Comparison of ENCODE assay signal across 9 cellular contexts in the genomic region with DNA sequence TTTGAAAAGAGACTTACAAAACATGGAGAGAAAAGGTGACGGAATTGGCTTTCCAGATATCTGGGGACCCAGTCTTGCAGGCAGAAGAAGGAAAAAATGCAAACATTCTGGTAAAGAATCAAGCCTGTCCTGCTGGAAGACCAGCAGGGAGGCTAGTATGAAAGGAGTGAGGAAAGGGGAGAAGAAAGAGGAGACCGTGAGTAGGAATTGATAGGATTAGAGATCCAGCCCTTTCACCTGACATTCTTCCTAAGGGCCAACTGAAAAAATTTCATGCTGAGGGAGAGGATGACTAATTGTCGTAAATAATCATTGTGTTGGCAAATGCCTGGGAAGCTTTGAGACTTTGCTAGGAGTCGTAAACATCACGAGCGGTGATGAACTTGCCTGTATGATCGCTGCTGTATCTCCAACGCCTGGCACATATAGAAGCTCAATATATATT. TPM values are rescaled to one million over a fixed set of nuclear protein-coding genes. Genes with fewer than 3 reads are reported as not detected.
DNase-seq lines count a peak whose midpoint lies in the region; ATAC-seq and TF ChIP-seq lines count a peak whose summit lies in the region.
"Had no signal": no experiment of that assay in that cellular context is flagged by ENCODE, and none has a peak within 500 bp of the region (broad histone marks: within the 10 kb centered on the region; RNA-seq: fewer than 3 reads in every experiment).

No MANE protein-coding gene starts in this region.

- H3K9me3 ChIP-seq in CD8-positive, alpha-beta memory T cell (ENCODE audit: low read length), result no peaks in the 10 kb centered on the region
- no peaks in the 10 kb centered on the region for H3K9me3 ChIP-seq in adrenal gland (replicated peaks in 1 of 3)
- no peaks in the 10 kb centered on the region for H3K9me3 ChIP-seq in stomach

- H3K4me3 Mint-ChIP-seq in CD8-positive, alpha-beta memory T cell, result peak overlapping the region in 4 of 7 donors; percentile 8 to 69 (median 38)
- H3K4me3 Mint-ChIP-seq in neural crest cell, result peak overlapping the region; percentile 70

- DNase-seq in CD8-positive, alpha-beta memory T cell, result no peak
- DNase-seq in HEK293T (ENCODE audit: extremely low spot score), result no peak
- peak in 3 of 7 donors; percentile 42 to 48 (median 43) for DNase-seq in adrenal gland
- DNase-seq in neural crest cell (ENCODE audit: low read depth, low spot score), result no peak
- DNase-seq in stomach, result no peak
- no peak for DNase-seq in medulla oblongata (ENCODE audit: extremely low spot score)
- DNase-seq in NCI-H2227 (lab: John Stamatoyannopoulos, UW; ENCODE audit: unreplicated experiment), result no peak
- DNase-seq: NCI-H226 had no signal

- POLR2A ChIA-PET in CD8-positive, alpha-beta memory T cell (lab: Charles Lee), result no interaction called here
- POLR2A ChIA-PET in HEK293T (lab: Yijun Ruan, JAX), result interaction anchor here (1.0 to 1.6 kb wide), 2 partner anchors 10 to 80 kb away, joined by 3 to 6 read pairs; no protein-coding TSS in a partner anchor

- H3K27me3 Mint-ChIP-seq in CD8-positive, alpha-beta memory T cell, result peaks cover 36 to 67% of the 10 kb centered on the region in 2 donors
- peaks cover 53% of the 10 kb centered on the region for H3K27me3 Mint-ChIP-seq in neural crest cell (ENCODE audit: low read depth)

- H3K27ac ChIP-seq in CD8-positive, alpha-beta memory T cell (ENCODE audit: low read depth, low read length), result no peak overlapping the region
- H3K27ac ChIP-seq in adrenal gland (peak overlapping the region in 3 of 5 donors; percentile 30 to 95 (median 95)), stomach (peak overlapping the region in 1 of 5 donors; percentile 95)

- peaks cover 4% of the 10 kb centered on the region for H3K4me1 ChIP-seq in CD8-positive, alpha-beta memory T cell (ENCODE audit: insufficient read depth, low read length)
- H3K4me1 ChIP-seq in adrenal gland (replicated peaks in 1 of 2) (peaks cover 0 to 18% of the 10 kb centered on the region in 2 donors), stomach (peaks cover 9 to 36% (median 20%) of the 10 kb centered on the region in 4 donors)

- WGBS in adrenal gland, 4 donors, result 52 to 64% (median 56%) methylated on average over 8 of the region's 8 CpGs
- 72 to 89% (median 83%) methylated on average over 8 of the region's 8 CpGs for WGBS in stomach, 5 donors

- H3K4me1 Mint-ChIP-seq in CD8-positive, alpha-beta memory T cell, result peaks cover 8 to 13% (median 10%) of the 10 kb centered on the region in 3 donors
- peaks cover 16% of the 10 kb centered on the region for H3K4me1 Mint-ChIP-seq in neural crest cell

- no peak overlapping the region for H3K4me3 ChIP-seq in CD8-positive, alpha-beta memory T cell (ENCODE audit: low read length)
- H3K4me3 ChIP-seq in adrenal gland, result peak overlapping the region in 1 of 4 donors; percentile 57
- H3K4me3 ChIP-seq in stomach, result no peak overlapping the region

- intact Hi-C loops in adrenal gland (cut with DNase I), result no loop called here
- intact Hi-C loops in stomach (cut with DNase I; ENCODE audit: low total_unique reads), result no loop called here

- H3K27me3 ChIP-seq in CD8-positive, alpha-beta memory T cell (ENCODE audit: insufficient read depth, low read length, poor library complexity, severe bottlenecking), result no peaks in the 10 kb centered on the region
- H3K27me3 ChIP-seq in adrenal gland (no peaks in the 10 kb centered on the region), stomach (no peaks in the 10 kb centered on the region)

- H3K9me3 Mint-ChIP-seq in CD8-positive, alpha-beta memory T cell, result no peaks in the 10 kb centered on the region
- no peaks in the 10 kb centered on the region for H3K9me3 Mint-ChIP-seq in neural crest cell

- no peak for TF ChIP-seq EP300 in stomach (IDR thresholded peaks at IDR 0.05)

- ATAC-seq in GM18873 (IDR thresholded peaks at IDR 0.05; ENCODE audit: low FRiP score, unreplicated experiment), result no peak

- H3K36me3 ChIP-seq in CD8-positive, alpha-beta memory T cell (ENCODE audit: insufficient read depth, low read length), result no peaks in the 10 kb centered on the region
- H3K36me3 ChIP-seq in adrenal gland (replicated peaks in 1 of 2), result no peaks in the 10 kb centered on the region
- no peaks in the 10 kb centered on the region for H3K36me3 ChIP-seq in stomach

- H3K36me3 Mint-ChIP-seq in CD8-positive, alpha-beta memory T cell, result no peaks in the 10 kb centered on the region
- H3K36me3 Mint-ChIP-seq in neural crest cell (ENCODE audit: low read depth), result no peaks in the 10 kb centered on the region

- TF ChIP-seq CTCF in adrenal gland (IDR thresholded peaks at IDR 0.05) (no peak), neural crest cell (conservative IDR thresholded peaks at IDR 0.05) (no peak), stomach (IDR thresholded peaks at IDR 0.05) (no peak)

- H3K27ac Mint-ChIP-seq in CD8-positive, alpha-beta memory T cell, result peak overlapping the region in 1 of 8 donors; percentile 15
- H3K27ac Mint-ChIP-seq in neural crest cell (ENCODE audit: unreplicated experiment), result no peak overlapping the region

- peak in 1 of 2 donors; percentile 35 for TF ChIP-seq POLR2A in adrenal gland (IDR thresholded peaks at IDR 0.05)
- no peak for TF ChIP-seq POLR2A in stomach (IDR thresholded peaks at IDR 0.05)

- CTCF ChIA-PET in CD8-positive, alpha-beta memory T cell (lab: Charles Lee), result no interaction called here
- CTCF ChIA-PET in HEK293T (lab: Yijun Ruan, JAX), result no interaction called here

TF ChIP-seq in HEK293T, 16 proteins besides CTCF, POLR2A, EP300 and RAD21:
- TF ChIP-seq SUZ12 (IDR thresholded peaks at IDR 0.05) (no peak), L3MBTL2 (conservative IDR thresholded peaks at IDR 0.05) (no peak)
- TF ChIP-seq, protein P1, sequence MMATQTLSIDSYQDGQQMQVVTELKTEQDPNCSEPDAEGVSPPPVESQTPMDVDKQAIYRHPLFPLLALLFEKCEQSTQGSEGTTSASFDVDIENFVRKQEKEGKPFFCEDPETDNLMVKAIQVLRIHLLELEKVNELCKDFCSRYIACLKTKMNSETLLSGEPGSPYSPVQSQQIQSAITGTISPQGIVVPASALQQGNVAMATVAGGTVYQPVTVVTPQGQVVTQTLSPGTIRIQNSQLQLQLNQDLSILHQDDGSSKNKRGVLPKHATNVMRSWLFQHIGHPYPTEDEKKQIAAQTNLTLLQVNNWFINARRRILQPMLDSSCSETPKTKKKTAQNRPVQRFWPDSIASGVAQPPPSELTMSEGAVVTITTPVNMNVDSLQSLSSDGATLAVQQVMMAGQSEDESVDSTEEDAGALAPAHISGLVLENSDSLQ (IDR thresholded peaks at IDR 0.05), result peak; percentile 55; the same call in 1 of the 2 replicates

RNA-seq across cellular contexts. Expression of a gene that starts 12.1 kb away (rescaled TPM):
- not detected for total RNA-seq in CD8-positive, alpha-beta memory T cell
- polyA plus RNA-seq in CD8-positive, alpha-beta memory T cell, result not detected
- total RNA-seq in adrenal gland (10 to 100 TPM in 7 of 8 donors, 1 to 10 TPM in 1; 9.9 to 62.9 (median 24.3) TPM), neural crest cell (0.65 TPM in 1 of 2 replicates, not detected in the other), stomach (1 to 10 TPM in 3 of 5 donors, under 1 TPM in 1, not detected in 1; 0.29 to 4.7 (median 1.9) TPM)
- polyA plus RNA-seq in adrenal gland (10 to 100 TPM; 14.1 to 35.1 (median 15.4) TPM), stomach (1 to 10 TPM; 1.4 to 2.4 (median 1.8) TPM)
